In genomic region chr22:20371687-20372086, GRCh38 we compare ENCODE assay signal across 1 cellular context. TPM values are rescaled to one million over a fixed set of nuclear protein-coding genes. Genes with fewer than 3 reads are reported as not detected.
"Had no signal": no experiment of that assay in that cellular context is flagged by ENCODE, and none has a peak within 500 bp of the region (broad histone marks: within the 10 kb centered on the region; RNA-seq: fewer than 3 reads in every experiment).

No MANE protein-coding gene starts in this region.

RNA-seq across cellular contexts. Expression of gene ZNF74, which starts 22.3 kb away (rescaled TPM):
- total RNA-seq: OCI-LY7 had no signal
